ENCODE assay signal across 8 cellular contexts in genomic region chr11:57711414-57712255, GRCh38. TPM values are rescaled to one million over a fixed set of nuclear protein-coding genes. Genes with fewer than 3 reads are reported as not detected.
DNase-seq lines count a peak whose midpoint lies in the region; ATAC-seq and TF ChIP-seq lines count a peak whose summit lies in the region.

MED19 (minus strand) TSS chr11:57712215; CDS start chr11:57712179, 36 bp downstream.

- H3K4me3 Mint-ChIP-seq in activated B cell treated with CpG ODN at 0.5 μM for 24 hours, result peak within 1 kb of the TSS; percentile 98
- peak within 1 kb of the TSS; percentile 93 for H3K4me3 Mint-ChIP-seq in central memory CD8-positive, alpha-beta T cell

- ATAC-seq in GM18868 (IDR thresholded peaks at IDR 0.05; ENCODE audit: unreplicated experiment) (peak; percentile 41), HG03135 (IDR thresholded peaks at IDR 0.05; ENCODE audit: unreplicated experiment) (peak; percentile 41), activated B cell treated with CpG ODN at 0.5 μM for 24 hours (ENCODE audit: low read depth) (peak; percentile 33)
- ATAC-seq in central memory CD8-positive, alpha-beta T cell (replicated peaks; ENCODE audit: extremely low read depth, poor library complexity, severe bottlenecking), result peak; percentile 35

- CTCF ChIA-PET in activated B cell treated with CpG ODN at 0.5 μM for 24 hours (lab: Charles Lee), result interaction anchor here (0.9 to 4.1 kb wide), 3 partner anchors 30 to 255 kb away, joined by 3 to 26 read pairs (median 5); partner anchors contain the start of gene SELENOH

- H3K4me1 Mint-ChIP-seq in activated B cell treated with CpG ODN at 0.5 μM for 24 hours, result peaks cover 47% of the 10 kb centered on the region
- H3K4me1 Mint-ChIP-seq in central memory CD8-positive, alpha-beta T cell, result peaks cover 46% of the 10 kb centered on the region

- POLR2A ChIA-PET in activated B cell treated with CpG ODN at 0.5 μM for 24 hours (lab: Charles Lee), result interaction anchor here (0.6 to 1.9 kb wide), 20 partner anchors 9 to 305 kb away, joined by 3 to 21 read pairs (median 4); partner anchors contain the start of genes CLP1, SELENOH, TIMM10 and ZDHHC5

- intact Hi-C loops in activated B cell treated with CpG ODN at 0.5 μM for 24 hours (cut with micrococcal nuclease), result loop anchor here (1.0 to 2.0 kb wide), 9 partner anchors 30 to 867 kb away; partner anchors contain the start of genes CLP1, SELENOH, SSRP1 and TIMM10

- TF ChIP-seq CTCF in activated B cell treated with CpG ODN at 0.5 μM for 24 hours (IDR thresholded peaks at IDR 0.05), result no peak

- H3K9me3 Mint-ChIP-seq in activated B cell treated with CpG ODN at 0.5 μM for 24 hours, result no peaks in the 10 kb centered on the region
- no peaks in the 10 kb centered on the region for H3K9me3 Mint-ChIP-seq in central memory CD8-positive, alpha-beta T cell

- no peaks in the 10 kb centered on the region for H3K27me3 Mint-ChIP-seq in activated B cell treated with CpG ODN at 0.5 μM for 24 hours
- H3K27me3 Mint-ChIP-seq in central memory CD8-positive, alpha-beta T cell, result no peaks in the 10 kb centered on the region

- peak within 1 kb of the TSS; percentile 96 for H3K27ac Mint-ChIP-seq in activated B cell treated with CpG ODN at 0.5 μM for 24 hours
- H3K27ac Mint-ChIP-seq in central memory CD8-positive, alpha-beta T cell (ENCODE audit: low read depth), result peak within 1 kb of the TSS; percentile 94

- DNase-seq in A172 (ENCODE audit: low spot score) (peak; percentile 83), NCI-H2196 (lab: John Stamatoyannopoulos, UW; ENCODE audit: unreplicated experiment) (peak; percentile 94), activated B cell treated with CpG ODN at 0.5 μM for 24 hours (peak; percentile 70), kidney glomerular epithelial cell (lab: John Stamatoyannopoulos, UW) (peak; percentile 91)
- peak; percentile 60 to 70 for DNase-seq in central memory CD8-positive, alpha-beta T cell (ENCODE audit: low spot score in 2 of 2)
- DNase-seq in stimulated activated CD4-positive, alpha-beta T cell treated with anti-CD3 and anti-CD28 coated beads, Interleukin-1b, Interleukin-23, amount 100 ng/mL, for 1 hour (ENCODE audit: low read depth in 2 of 2), result peak; percentile 37 to 38

- peaks cover 24% of the 10 kb centered on the region for H3K36me3 Mint-ChIP-seq in activated B cell treated with CpG ODN at 0.5 μM for 24 hours (ENCODE audit: low read depth)
- peaks cover 19% of the 10 kb centered on the region for H3K36me3 Mint-ChIP-seq in central memory CD8-positive, alpha-beta T cell (ENCODE audit: insufficient read depth)

RNA-seq across cellular contexts. Expression of gene MED19, which starts in this region (rescaled TPM):
- total RNA-seq in A172 (2014; rRNA removed; shearing (Covaris generic)), result 21.2 and 30.4 TPM in 2 replicates
- total RNA-seq in activated B cell treated with CpG ODN at 0.5 μM for 24 hours, result 14.6 and 14.8 TPM in 2 replicates

Comparison
In these comparisons a context has a peak if more than half of its experiments do, and no peak if none do; other contexts are left out.
1. Peak in every context shown above with its lines: DNase-seq and ATAC-seq.
2. DNase-seq: peak in every context shown above with its lines; median percentile 94 in NCI-H2196; 91 in kidney glomerular epithelial cell; 83 in A172; 70 in activated B cell treated with CpG ODN at 0.5 μM for 24 hours; 65 in central memory CD8-positive, alpha-beta T cell; 38 in stimulated activated CD4-positive, alpha-beta T cell treated with anti-CD3 and anti-CD28 coated beads, Interleukin-1b, Interleukin-23, amount 100 ng/mL, for 1 hour.